ENCODE assay signal across 7 cellular contexts in genomic region chr9:63335286-63335685, GRCh38.
DNase-seq lines count a peak whose midpoint lies in the region; ATAC-seq and TF ChIP-seq lines count a peak whose summit lies in the region.
"Not testable (repeated sequence)": the region's sequence is repeated elsewhere in the genome, so short reads cannot be mapped to it uniquely, and the experiment has no call there.

No MANE protein-coding gene starts in this region.

- not testable (repeated sequence) for H3F3A ChIP-seq in PC-9 (ENCODE audit: insufficient read depth, low read depth)

- intact Hi-C loops in Calu3 (cut with micrococcal nuclease; ENCODE audit: unreplicated experiment); PC-9 (cut with micrococcal nuclease; ENCODE audit: unreplicated experiment); activated CD4-positive, alpha-beta T cell treated with anti-CD3 and anti-CD28 coated beads, Interleukin-2, amount 10 ng/mL, durations not matched to agents 24 days and 14 days (cut with micrococcal nuclease); Right ventricle myocardium superior (cut with DNase I); right cardiac atrium (cut with DNase I): not testable (repeated sequence)

- H3K36me3 ChIP-seq in PC-9 (ENCODE audit: low read depth), result not testable (repeated sequence)

- H3K9me2 ChIP-seq in PC-9 (ENCODE audit: insufficient read depth), result not testable (repeated sequence)

- not testable (repeated sequence) for H3K4me1 Mint-ChIP-seq in Calu3 (ENCODE audit: low read depth, unreplicated experiment); activated CD4-positive, alpha-beta T cell treated with anti-CD3 and anti-CD28 coated beads, Interleukin-2, amount 10 ng/mL, durations not matched to agents 24 days and 14 days; nephron progenitor cell
- H3K4me1 Mint-ChIP-seq in activated naive CD4-positive, alpha-beta T cell treated with anti-CD3 and anti-CD28 coated beads, Interleukin-2, amount 10 ng/mL, durations not matched to agents 7 days and 5 days, result peaks cover 12% of the 10 kb centered on the region

- H3K27me3 ChIP-seq in PC-9 (ENCODE audit: insufficient read depth, low read depth); right cardiac atrium (ENCODE audit: control insufficient read depth, insufficient read depth): not testable (repeated sequence)

- not testable (repeated sequence) for H3K4me2 ChIP-seq in PC-9

- 51% methylated on average over 3 of the region's 3 CpGs for WGBS in right cardiac atrium

- not testable (repeated sequence) for BruUV-seq in Calu3 (replicated peaks; lab: Mats Ljungman, UMichigan); PC-9 (replicated peaks; lab: Mats Ljungman, UMichigan)

- not testable (repeated sequence) for H3K4me3 ChIP-seq in PC-9; right cardiac atrium (ENCODE audit: low read length)

- not testable (repeated sequence) for TF ChIP-seq CTCF in Calu3 (IDR thresholded peaks at IDR 0.05; ENCODE audit: unreplicated experiment); nephron progenitor cell (IDR thresholded peaks at IDR 0.05)
- peak; percentile 41; the same call in 1 of the 2 replicates for TF ChIP-seq CTCF in PC-9 (conservative IDR thresholded peaks at IDR 0.05)

- H3K4me1 ChIP-seq in PC-9 (replicated peaks; ENCODE audit: insufficient read depth), result peaks cover 10% of the 10 kb centered on the region
- H3K4me1 ChIP-seq in right cardiac atrium (ENCODE audit: control insufficient read depth, insufficient read depth, low read length), result not testable (repeated sequence)

- POLR2A ChIA-PET in PC-9 (lab: Charles Lee; ENCODE audit: unreplicated experiment), result not testable (repeated sequence)

- H3K36me3 Mint-ChIP-seq in Calu3 (ENCODE audit: insufficient read depth, unreplicated experiment); activated CD4-positive, alpha-beta T cell treated with anti-CD3 and anti-CD28 coated beads, Interleukin-2, amount 10 ng/mL, durations not matched to agents 24 days and 14 days (ENCODE audit: low read depth); activated naive CD4-positive, alpha-beta T cell treated with anti-CD3 and anti-CD28 coated beads, Interleukin-2, amount 10 ng/mL, durations not matched to agents 7 days and 5 days; nephron progenitor cell (ENCODE audit: low read depth): not testable (repeated sequence)

- H3K27ac ChIP-seq in PC-9; right cardiac atrium (ENCODE audit: low read length): not testable (repeated sequence)

- not testable (repeated sequence) for H2AFZ ChIP-seq in PC-9

- not testable (repeated sequence) for H3K27ac Mint-ChIP-seq in Calu3 (ENCODE audit: unreplicated experiment); activated CD4-positive, alpha-beta T cell treated with anti-CD3 and anti-CD28 coated beads, Interleukin-2, amount 10 ng/mL, durations not matched to agents 24 days and 14 days; activated naive CD4-positive, alpha-beta T cell treated with anti-CD3 and anti-CD28 coated beads, Interleukin-2, amount 10 ng/mL, durations not matched to agents 7 days and 5 days; nephron progenitor cell

- ATAC-seq in Right ventricle myocardium superior (ENCODE audit: poor library complexity); right cardiac atrium: not testable (repeated sequence)

- H3K27me3 Mint-ChIP-seq in Calu3 (ENCODE audit: unreplicated experiment); activated CD4-positive, alpha-beta T cell treated with anti-CD3 and anti-CD28 coated beads, Interleukin-2, amount 10 ng/mL, durations not matched to agents 24 days and 14 days; activated naive CD4-positive, alpha-beta T cell treated with anti-CD3 and anti-CD28 coated beads, Interleukin-2, amount 10 ng/mL, durations not matched to agents 7 days and 5 days; nephron progenitor cell (ENCODE audit: low read depth, poor library complexity): not testable (repeated sequence)

- CTCF ChIA-PET in Calu3 (lab: Charles Lee); PC-9 (lab: Charles Lee); activated naive CD4-positive, alpha-beta T cell treated with anti-CD3 and anti-CD28 coated beads, Interleukin-2, amount 10 ng/mL, durations not matched to agents 7 days and 5 days (lab: Charles Lee): not testable (repeated sequence)

- H4K20me1 ChIP-seq in PC-9 (ENCODE audit: insufficient read depth), result not testable (repeated sequence)

- not testable (repeated sequence) for H3K9me3 Mint-ChIP-seq in Calu3 (ENCODE audit: low read depth, unreplicated experiment); activated CD4-positive, alpha-beta T cell treated with anti-CD3 and anti-CD28 coated beads, Interleukin-2, amount 10 ng/mL, durations not matched to agents 24 days and 14 days; activated naive CD4-positive, alpha-beta T cell treated with anti-CD3 and anti-CD28 coated beads, Interleukin-2, amount 10 ng/mL, durations not matched to agents 7 days and 5 days; nephron progenitor cell

- not testable (repeated sequence) for H3K79me2 ChIP-seq in PC-9 (ENCODE audit: low read depth)

- peak; percentile 20 for DNase-seq in Calu3
- DNase-seq in PC-9, result peak in 1 of 2 experiments; percentile 20
- peak; percentile 65 for DNase-seq in activated CD4-positive, alpha-beta T cell treated with anti-CD3 and anti-CD28 coated beads, Interleukin-2, amount 10 ng/mL, durations not matched to agents 24 days and 14 days
- DNase-seq in activated naive CD4-positive, alpha-beta T cell treated with anti-CD3 and anti-CD28 coated beads, Interleukin-2, amount 10 ng/mL, durations not matched to agents 7 days and 5 days, result peak; percentile 24
- DNase-seq in Right ventricle myocardium superior, result peak; percentile 40
- peak; percentile 17 to 53 (median 29) for DNase-seq in right cardiac atrium
- DNase-seq in nephron progenitor cell, result peak; percentile 10

- not testable (repeated sequence) for H3K4me3 Mint-ChIP-seq in Calu3 (ENCODE audit: low read depth, unreplicated experiment); activated CD4-positive, alpha-beta T cell treated with anti-CD3 and anti-CD28 coated beads, Interleukin-2, amount 10 ng/mL, durations not matched to agents 24 days and 14 days; activated naive CD4-positive, alpha-beta T cell treated with anti-CD3 and anti-CD28 coated beads, Interleukin-2, amount 10 ng/mL, durations not matched to agents 7 days and 5 days; nephron progenitor cell

- H3K9me3 ChIP-seq in PC-9 (ENCODE audit: insufficient read depth, low read depth); right cardiac atrium (ENCODE audit: control insufficient read depth, low read length): not testable (repeated sequence)
